2 cellular contexts compared by ENCODE assay signal in the genomic region with DNA sequence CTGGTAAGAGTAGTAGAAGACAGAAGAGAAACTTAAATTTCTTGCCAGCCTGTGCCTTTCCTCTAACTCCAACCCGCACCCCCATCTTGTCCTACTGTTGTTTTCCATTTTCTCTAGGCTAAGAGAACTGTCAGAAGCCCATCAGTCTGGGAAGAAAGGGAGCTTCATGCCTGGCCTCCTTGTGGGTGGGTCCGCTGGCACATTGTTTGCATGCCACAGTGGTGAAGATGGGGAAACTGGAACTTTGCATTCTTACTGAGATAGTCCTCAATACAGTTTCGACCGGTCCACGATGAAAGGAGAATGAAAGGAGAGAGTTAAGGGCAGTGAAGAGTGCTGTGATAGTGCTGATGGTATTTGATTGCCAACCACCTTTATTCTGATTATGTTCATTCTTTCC.
TF ChIP-seq lines count a peak whose summit lies in the region.

No MANE protein-coding gene starts in this region.

TF ChIP-seq in SK-N-SH treated with all-trans-retinoic acid at 6 μM for 48 hours, 23 proteins besides CTCF, POLR2A, EP300 and RAD21 (continued from another document):
- TF ChIP-seq, protein P1, sequence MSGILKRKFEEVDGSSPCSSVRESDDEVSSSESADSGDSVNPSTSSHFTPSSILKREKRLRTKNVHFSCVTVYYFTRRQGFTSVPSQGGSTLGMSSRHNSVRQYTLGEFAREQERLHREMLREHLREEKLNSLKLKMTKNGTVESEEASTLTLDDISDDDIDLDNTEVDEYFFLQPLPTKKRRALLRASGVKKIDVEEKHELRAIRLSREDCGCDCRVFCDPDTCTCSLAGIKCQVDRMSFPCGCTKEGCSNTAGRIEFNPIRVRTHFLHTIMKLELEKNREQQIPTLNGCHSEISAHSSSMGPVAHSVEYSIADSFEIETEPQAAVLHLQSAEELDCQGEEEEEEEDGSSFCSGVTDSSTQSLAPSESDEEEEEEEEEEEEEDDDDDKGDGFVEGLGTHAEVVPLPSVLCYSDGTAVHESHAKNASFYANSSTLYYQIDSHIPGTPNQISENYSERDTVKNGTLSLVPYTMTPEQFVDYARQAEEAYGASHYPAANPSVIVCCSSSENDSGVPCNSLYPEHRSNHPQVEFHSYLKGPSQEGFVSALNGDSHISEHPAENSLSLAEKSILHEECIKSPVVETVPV (CRISPR knock-in tag; IDR thresholded peaks at IDR 0.05), result no peak
- TF ChIP-seq ZNF565 (CRISPR knock-in tag; conservative IDR thresholded peaks at IDR 0.05; ENCODE audit: low read depth) (no peak), OSR1 (CRISPR knock-in tag; IDR thresholded peaks at IDR 0.05) (no peak), CSDC2 (CRISPR knock-in tag; IDR thresholded peaks at IDR 0.05) (no peak), RARB (CRISPR knock-in tag; IDR thresholded peaks at IDR 0.05) (no peak), BACH2 (CRISPR knock-in tag; IDR thresholded peaks at IDR 0.05; ENCODE audit: borderline replicate concordance) (no peak), ISL1 (CRISPR knock-in tag; IDR thresholded peaks at IDR 0.05) (no peak), TCF4 (CRISPR knock-in tag; IDR thresholded peaks at IDR 0.05; ENCODE audit: borderline replicate concordance) (no peak), ESRRG (CRISPR knock-in tag; IDR thresholded peaks at IDR 0.05) (no peak), ARNTL (CRISPR knock-in tag; IDR thresholded peaks at IDR 0.05; ENCODE audit: borderline replicate concordance, low read depth) (no peak), SNAI2 (CRISPR knock-in tag; IDR thresholded peaks at IDR 0.05) (no peak), ZNF8 (CRISPR knock-in tag; IDR thresholded peaks at IDR 0.05) (no peak), ZNF70 (CRISPR knock-in tag; IDR thresholded peaks at IDR 0.05) (no peak), ZFP3 (CRISPR knock-in tag; IDR thresholded peaks at IDR 0.05) (no peak), TOX (CRISPR knock-in tag; IDR thresholded peaks at IDR 0.05; ENCODE audit: borderline replicate concordance) (no peak), GLIS3 (CRISPR knock-in tag; IDR thresholded peaks at IDR 0.05) (no peak)
- TF ChIP-seq, protein P2, sequence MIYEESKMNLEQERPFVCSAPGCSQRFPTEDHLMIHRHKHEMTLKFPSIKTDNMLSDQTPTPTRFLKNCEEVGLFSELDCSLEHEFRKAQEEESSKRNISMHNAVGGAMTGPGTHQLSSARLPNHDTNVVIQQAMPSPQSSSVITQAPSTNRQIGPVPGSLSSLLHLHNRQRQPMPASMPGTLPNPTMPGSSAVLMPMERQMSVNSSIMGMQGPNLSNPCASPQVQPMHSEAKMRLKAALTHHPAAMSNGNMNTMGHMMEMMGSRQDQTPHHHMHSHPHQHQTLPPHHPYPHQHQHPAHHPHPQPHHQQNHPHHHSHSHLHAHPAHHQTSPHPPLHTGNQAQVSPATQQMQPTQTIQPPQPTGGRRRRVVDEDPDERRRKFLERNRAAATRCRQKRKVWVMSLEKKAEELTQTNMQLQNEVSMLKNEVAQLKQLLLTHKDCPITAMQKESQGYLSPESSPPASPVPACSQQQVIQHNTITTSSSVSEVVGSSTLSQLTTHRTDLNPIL (CRISPR knock-in tag; IDR thresholded peaks at IDR 0.05; ENCODE audit: low read depth), result no peak
- TF ChIP-seq, protein P3, sequence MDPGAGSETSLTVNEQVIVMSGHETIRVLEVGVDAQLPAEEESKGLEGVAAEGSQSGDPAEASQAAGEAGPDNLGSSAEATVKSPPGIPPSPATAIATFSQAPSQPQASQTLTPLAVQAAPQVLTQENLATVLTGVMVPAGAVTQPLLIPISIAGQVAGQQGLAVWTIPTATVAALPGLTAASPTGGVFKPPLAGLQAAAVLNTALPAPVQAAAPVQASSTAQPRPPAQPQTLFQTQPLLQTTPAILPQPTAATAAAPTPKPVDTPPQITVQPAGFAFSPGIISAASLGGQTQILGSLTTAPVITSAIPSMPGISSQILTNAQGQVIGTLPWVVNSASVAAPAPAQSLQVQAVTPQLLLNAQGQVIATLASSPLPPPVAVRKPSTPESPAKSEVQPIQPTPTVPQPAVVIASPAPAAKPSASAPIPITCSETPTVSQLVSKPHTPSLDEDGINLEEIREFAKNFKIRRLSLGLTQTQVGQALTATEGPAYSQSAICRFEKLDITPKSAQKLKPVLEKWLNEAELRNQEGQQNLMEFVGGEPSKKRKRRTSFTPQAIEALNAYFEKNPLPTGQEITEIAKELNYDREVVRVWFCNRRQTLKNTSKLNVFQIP (CRISPR knock-in tag; IDR thresholded peaks at IDR 0.05; ENCODE audit: borderline replicate concordance, low read depth), result no peak

TF ChIP-seq in SK-N-SH, 30 proteins besides CTCF, POLR2A, EP300 and RAD21 (continued from another document):
- TF ChIP-seq, protein P4, sequence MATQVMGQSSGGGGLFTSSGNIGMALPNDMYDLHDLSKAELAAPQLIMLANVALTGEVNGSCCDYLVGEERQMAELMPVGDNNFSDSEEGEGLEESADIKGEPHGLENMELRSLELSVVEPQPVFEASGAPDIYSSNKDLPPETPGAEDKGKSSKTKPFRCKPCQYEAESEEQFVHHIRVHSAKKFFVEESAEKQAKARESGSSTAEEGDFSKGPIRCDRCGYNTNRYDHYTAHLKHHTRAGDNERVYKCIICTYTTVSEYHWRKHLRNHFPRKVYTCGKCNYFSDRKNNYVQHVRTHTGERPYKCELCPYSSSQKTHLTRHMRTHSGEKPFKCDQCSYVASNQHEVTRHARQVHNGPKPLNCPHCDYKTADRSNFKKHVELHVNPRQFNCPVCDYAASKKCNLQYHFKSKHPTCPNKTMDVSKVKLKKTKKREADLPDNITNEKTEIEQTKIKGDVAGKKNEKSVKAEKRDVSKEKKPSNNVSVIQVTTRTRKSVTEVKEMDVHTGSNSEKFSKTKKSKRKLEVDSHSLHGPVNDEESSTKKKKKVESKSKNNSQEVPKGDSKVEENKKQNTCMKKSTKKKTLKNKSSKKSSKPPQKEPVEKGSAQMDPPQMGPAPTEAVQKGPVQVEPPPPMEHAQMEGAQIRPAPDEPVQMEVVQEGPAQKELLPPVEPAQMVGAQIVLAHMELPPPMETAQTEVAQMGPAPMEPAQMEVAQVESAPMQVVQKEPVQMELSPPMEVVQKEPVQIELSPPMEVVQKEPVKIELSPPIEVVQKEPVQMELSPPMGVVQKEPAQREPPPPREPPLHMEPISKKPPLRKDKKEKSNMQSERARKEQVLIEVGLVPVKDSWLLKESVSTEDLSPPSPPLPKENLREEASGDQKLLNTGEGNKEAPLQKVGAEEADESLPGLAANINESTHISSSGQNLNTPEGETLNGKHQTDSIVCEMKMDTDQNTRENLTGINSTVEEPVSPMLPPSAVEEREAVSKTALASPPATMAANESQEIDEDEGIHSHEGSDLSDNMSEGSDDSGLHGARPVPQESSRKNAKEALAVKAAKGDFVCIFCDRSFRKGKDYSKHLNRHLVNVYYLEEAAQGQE (IDR thresholded peaks at IDR 0.05; ENCODE audit: low read depth, low read length), result no peak
- TF ChIP-seq NRF1 (IDR thresholded peaks at IDR 0.05; ENCODE audit: low read depth, low read length), result no peak
- no peak for TF ChIP-seq GATA2 (CRISPR knock-in tag; IDR thresholded peaks at IDR 0.05)
- TF ChIP-seq, protein P5, sequence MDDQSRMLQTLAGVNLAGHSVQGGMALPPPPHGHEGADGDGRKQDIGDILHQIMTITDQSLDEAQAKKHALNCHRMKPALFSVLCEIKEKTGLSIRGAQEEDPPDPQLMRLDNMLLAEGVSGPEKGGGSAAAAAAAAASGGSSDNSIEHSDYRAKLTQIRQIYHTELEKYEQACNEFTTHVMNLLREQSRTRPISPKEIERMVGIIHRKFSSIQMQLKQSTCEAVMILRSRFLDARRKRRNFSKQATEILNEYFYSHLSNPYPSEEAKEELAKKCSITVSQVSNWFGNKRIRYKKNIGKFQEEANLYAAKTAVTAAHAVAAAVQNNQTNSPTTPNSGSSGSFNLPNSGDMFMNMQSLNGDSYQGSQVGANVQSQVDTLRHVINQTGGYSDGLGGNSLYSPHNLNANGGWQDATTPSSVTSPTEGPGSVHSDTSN (IDR thresholded peaks at IDR 0.05), result no peak
- TF ChIP-seq TCF12 (IDR thresholded peaks at IDR 0.05), result no peak
- TF ChIP-seq, protein P6, sequence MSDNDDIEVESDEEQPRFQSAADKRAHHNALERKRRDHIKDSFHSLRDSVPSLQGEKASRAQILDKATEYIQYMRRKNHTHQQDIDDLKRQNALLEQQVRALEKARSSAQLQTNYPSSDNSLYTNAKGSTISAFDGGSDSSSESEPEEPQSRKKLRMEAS (IDR thresholded peaks at IDR 0.05; ENCODE audit: low read depth), result no peak
- TF ChIP-seq RCOR1 (IDR thresholded peaks at IDR 0.05; ENCODE audit: low read length), result no peak
- TF ChIP-seq, protein P7, sequence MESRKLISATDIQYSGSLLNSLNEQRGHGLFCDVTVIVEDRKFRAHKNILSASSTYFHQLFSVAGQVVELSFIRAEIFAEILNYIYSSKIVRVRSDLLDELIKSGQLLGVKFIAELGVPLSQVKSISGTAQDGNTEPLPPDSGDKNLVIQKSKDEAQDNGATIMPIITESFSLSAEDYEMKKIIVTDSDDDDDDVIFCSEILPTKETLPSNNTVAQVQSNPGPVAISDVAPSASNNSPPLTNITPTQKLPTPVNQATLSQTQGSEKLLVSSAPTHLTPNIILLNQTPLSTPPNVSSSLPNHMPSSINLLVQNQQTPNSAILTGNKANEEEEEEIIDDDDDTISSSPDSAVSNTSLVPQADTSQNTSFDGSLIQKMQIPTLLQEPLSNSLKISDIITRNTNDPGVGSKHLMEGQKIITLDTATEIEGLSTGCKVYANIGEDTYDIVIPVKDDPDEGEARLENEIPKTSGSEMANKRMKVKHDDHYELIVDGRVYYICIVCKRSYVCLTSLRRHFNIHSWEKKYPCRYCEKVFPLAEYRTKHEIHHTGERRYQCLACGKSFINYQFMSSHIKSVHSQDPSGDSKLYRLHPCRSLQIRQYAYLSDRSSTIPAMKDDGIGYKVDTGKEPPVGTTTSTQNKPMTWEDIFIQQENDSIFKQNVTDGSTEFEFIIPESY (IDR thresholded peaks at IDR 0.05; ENCODE audit: borderline replicate concordance, low read depth), result no peak
- no peak for TF ChIP-seq SMC3 (IDR thresholded peaks at IDR 0.05; ENCODE audit: low read depth, low read length)
- no peak for TF ChIP-seq ELF1 (IDR thresholded peaks at IDR 0.05)
- no peak for TF ChIP-seq FOXM1 (IDR thresholded peaks at IDR 0.05; ENCODE audit: low read depth)
- no peak for TF ChIP-seq RXRA (IDR thresholded peaks at IDR 0.05; ENCODE audit: borderline replicate concordance, low read depth)
- no peak for TF ChIP-seq TAF1 (IDR thresholded peaks at IDR 0.05; ENCODE audit: borderline replicate concordance, low read depth, low read length)
- no peak for TF ChIP-seq YY1 (IDR thresholded peaks at IDR 0.05; ENCODE audit: low read depth)
- TF ChIP-seq CHD2 (IDR thresholded peaks at IDR 0.05; ENCODE audit: low read length, partially characterized antibody), result no peak
- TF ChIP-seq POLR2AphosphoS5 (IDR thresholded peaks at IDR 0.05; ENCODE audit: low read depth, low read length), result no peak
- no peak for TF ChIP-seq TEAD4 (IDR thresholded peaks at IDR 0.05; ENCODE audit: borderline replicate concordance, insufficient read depth)
- TF ChIP-seq, protein P8, sequence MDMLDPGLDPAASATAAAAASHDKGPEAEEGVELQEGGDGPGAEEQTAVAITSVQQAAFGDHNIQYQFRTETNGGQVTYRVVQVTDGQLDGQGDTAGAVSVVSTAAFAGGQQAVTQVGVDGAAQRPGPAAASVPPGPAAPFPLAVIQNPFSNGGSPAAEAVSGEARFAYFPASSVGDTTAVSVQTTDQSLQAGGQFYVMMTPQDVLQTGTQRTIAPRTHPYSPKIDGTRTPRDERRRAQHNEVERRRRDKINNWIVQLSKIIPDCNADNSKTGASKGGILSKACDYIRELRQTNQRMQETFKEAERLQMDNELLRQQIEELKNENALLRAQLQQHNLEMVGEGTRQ (IDR thresholded peaks at IDR 0.05; ENCODE audit: borderline replicate concordance, low read depth, low read length), result no peak
- no peak for TF ChIP-seq SIN3A (IDR thresholded peaks at IDR 0.05; ENCODE audit: borderline replicate concordance, low read depth, low read length)
